29 cellular contexts compared by ENCODE assay signal in genomic region chr13:35617420-35617819, GRCh38.
"Had no signal": no experiment of that assay in that cellular context is flagged by ENCODE, and none has a peak within 500 bp of the region (broad histone marks: within the 10 kb centered on the region; RNA-seq: fewer than 3 reads in every experiment).

No MANE protein-coding gene starts in this region.

- H3K9me3 ChIP-seq: adrenal gland, body of pancreas, esophagus muscularis mucosa, gastrocnemius medialis had no signal

- H3K27ac ChIP-seq: adrenal gland, body of pancreas, esophagus muscularis mucosa, foreskin keratinocyte, gastrocnemius medialis, WERI-Rb-1 had no signal

- H3K4me1 ChIP-seq: adrenal gland, body of pancreas, esophagus muscularis mucosa, gastrocnemius medialis had no signal

- H3K27me3 ChIP-seq: adrenal gland, body of pancreas, esophagus muscularis mucosa, foreskin keratinocyte, gastrocnemius medialis had no signal

- DNase-seq: activated B cell treated with CpG ODN at 0.5 μM for 24 hours; activated CD4-positive, alpha-beta T cell treated with anti-CD3 and anti-CD28 coated beads for 48 hours; activated CD4-positive, alpha-beta T cell treated with anti-CD3 and anti-CD28 coated beads, Interleukin-2, amount 50 U/mL, for 1 hour; activated CD4-positive, alpha-beta T cell treated with anti-CD3 and anti-CD28 coated beads, Interleukin-2, amount 50 U/mL, for 48 hours; activated CD8-positive, alpha-beta memory T cell treated with anti-CD3 and anti-CD28 coated beads for 24 hours; activated CD8-positive, alpha-beta T cell treated with anti-CD3 and anti-CD28 coated beads for 36 hours; activated effector memory CD4-positive, alpha-beta T cell treated with anti-CD3 and anti-CD28 coated beads, Interleukin-2, amount 50 U/mL, for 16 hours; activated naive CD4-positive, alpha-beta T cell treated with anti-CD3 and anti-CD28 coated beads for 36 hours; activated naive CD8-positive, alpha-beta T cell treated with anti-CD3 and anti-CD28 coated beads for 36 hours; activated naive CD8-positive, alpha-beta T cell treated with anti-CD3 and anti-CD28 coated beads, Interleukin-2, amount 50 U/mL, for 24 hours; activated T-cell treated with anti-CD3 and anti-CD28 coated beads, Interleukin-2, amount 50 U/mL, for 1 hour; activated T-cell treated with anti-CD3 and anti-CD28 coated beads, Interleukin-2, amount 50 U/mL, for 48 hours; adrenal gland; amygdala; aorta; body of pancreas; cortex of kidney; dermis blood vessel endothelial cell; effector CD4-positive, alpha-beta T cell; effector memory CD8-positive, alpha-beta T cell; erythroblast; foreskin keratinocyte; gastrocnemius medialis; glutamatergic neuron; T-helper 1 cell; T-helper 17 cell; T1000; WERI-Rb-1 had no signal

- H3K4me3 ChIP-seq: adrenal gland, body of pancreas, esophagus muscularis mucosa, gastrocnemius medialis had no signal

- H3K36me3 ChIP-seq: adrenal gland, esophagus muscularis mucosa, gastrocnemius medialis, WERI-Rb-1 had no signal
